In the genomic region with DNA sequence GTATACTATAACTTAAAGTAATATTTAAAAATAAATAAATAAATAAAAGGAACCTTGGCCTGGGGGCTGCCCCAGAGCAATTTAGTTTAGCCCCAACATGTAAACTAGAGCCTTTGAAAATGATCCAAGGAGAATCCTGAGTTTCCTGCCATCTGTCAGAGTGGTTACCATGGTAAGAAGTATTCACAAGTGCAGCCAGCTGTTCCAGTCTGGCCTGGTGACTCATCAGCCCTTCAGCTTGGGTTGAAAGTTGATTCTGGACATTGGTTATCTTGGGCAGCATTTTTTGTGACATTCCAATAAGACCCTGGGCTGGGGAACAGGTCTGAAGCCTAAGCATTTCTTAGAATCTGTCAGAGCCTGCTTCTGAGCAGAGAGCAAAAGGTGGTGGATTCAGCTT, we compare ENCODE assay signal across 12 cellular contexts.
DNase-seq lines count a peak whose midpoint lies in the region; ATAC-seq and TF ChIP-seq lines count a peak whose summit lies in the region.
"Had no signal": no experiment of that assay in that cellular context is flagged by ENCODE, and none has a peak within 500 bp of the region (broad histone marks: within the 10 kb centered on the region; RNA-seq: fewer than 3 reads in every experiment).

No MANE protein-coding gene starts in this region.

- H3K27ac ChIP-seq in right cardiac atrium (ENCODE audit: low read length) = no peak overlapping the region

- H3K27me3 ChIP-seq in right cardiac atrium (ENCODE audit: control insufficient read depth, insufficient read depth) = no peaks in the 10 kb centered on the region

- peaks cover 50 to 58% of the 10 kb centered on the region in 2 donors for H3K36me3 Mint-ChIP-seq in CD14-positive monocyte

- no peaks in the 10 kb centered on the region for H3K4me1 ChIP-seq in right cardiac atrium (ENCODE audit: control insufficient read depth, insufficient read depth, low read length)

- POLR2A ChIA-PET in HEK293T (lab: Yijun Ruan, JAX) = interaction anchor here (0.6 kb wide), 1 partner anchor 123 kb away, joined by 3 read pairs; no protein-coding TSS in a partner anchor

- in situ Hi-C loops in ACHN (cut with HindIII; ENCODE audit: low pct_ligation_motif_present, low pct_unique_long_range_greater_than_20kb, low sequenced_read_pairs) = no loop called here

- CTCF ChIA-PET in HEK293T (lab: Yijun Ruan, JAX) = interaction anchor here (0.5 to 1.5 kb wide), 3 partner anchors 17 to 1248 kb away, joined by 3 to 4 read pairs (median 3); no protein-coding TSS in a partner anchor

- no peaks in the 10 kb centered on the region for H3K9me3 ChIP-seq in right cardiac atrium (ENCODE audit: control insufficient read depth, low read length)
- H3K9me3 ChIP-seq: HAP-1 had no signal

- no peaks in the 10 kb centered on the region for H3K27me3 Mint-ChIP-seq in CD14-positive monocyte (ENCODE audit: low read depth in 3 of 3)

- H3K4me3 ChIP-seq in right cardiac atrium (ENCODE audit: low read length) = no peak overlapping the region
- H3K4me3 ChIP-seq: HAP-1 had no signal

- peak overlapping the region in 2 of 7 donors; percentile 23 to 35 for H3K27ac Mint-ChIP-seq in CD14-positive monocyte

- no peak for TF ChIP-seq CTCF in CD14-positive monocyte (IDR thresholded peaks at IDR 0.05)

- H3K9me3 Mint-ChIP-seq in CD14-positive monocyte = peaks cover 0 to 6% (median 0%) of the 10 kb centered on the region in 7 donors

- H3K4me1 Mint-ChIP-seq in CD14-positive monocyte = peaks cover 8% of the 10 kb centered on the region

- peak; percentile 74 for DNase-seq in ACHN
- DNase-seq in HS-5 (ENCODE audit: low read depth) = peak; percentile 64
- DNase-seq in right cardiac atrium = peak in 1 of 3 donors; percentile 29
- no peak for DNase-seq in central memory CD4-positive, alpha-beta T cell
- DNase-seq in HEK293T (ENCODE audit: extremely low spot score) = no peak
- DNase-seq in CD14-positive monocyte (ENCODE audit: low spot score) = no peak
- DNase-seq: activated CD4-positive, alpha-beta T cell treated with anti-CD3 and anti-CD28 coated beads, Interleukin-2, amount 50 U/mL, for 48 hours; Calu3; effector memory CD4-positive, alpha-beta T cell had no signal

- ATAC-seq in SK-N-SH treated with all-trans-retinoic acid at 6 μM for 48 hours (peak; percentile 88), right cardiac atrium (peak; percentile 48 to 69), GM18873 (IDR thresholded peaks at IDR 0.05; ENCODE audit: low FRiP score, unreplicated experiment) (no peak)

- intact Hi-C loops in right cardiac atrium (cut with DNase I) = no loop called here
- intact Hi-C loops in CD14-positive monocyte (cut with micrococcal nuclease) = no loop called here

- H3K4me3 Mint-ChIP-seq in CD14-positive monocyte = no peak overlapping the region

TF ChIP-seq in SK-N-SH treated with all-trans-retinoic acid at 6 μM for 48 hours, 23 proteins besides CTCF, POLR2A, EP300 and RAD21:
- TF ChIP-seq ZC3H10 (CRISPR knock-in tag; IDR thresholded peaks at IDR 0.05) = no peak
- TF ChIP-seq ZNF70 (CRISPR knock-in tag; IDR thresholded peaks at IDR 0.05) = no peak
- no peak for TF ChIP-seq ZFP3 (CRISPR knock-in tag; IDR thresholded peaks at IDR 0.05)
- no peak for TF ChIP-seq GLIS3 (CRISPR knock-in tag; IDR thresholded peaks at IDR 0.05)
- TF ChIP-seq CSDC2 (CRISPR knock-in tag; IDR thresholded peaks at IDR 0.05) = no peak
- TF ChIP-seq TOX (CRISPR knock-in tag; IDR thresholded peaks at IDR 0.05; ENCODE audit: borderline replicate concordance) = no peak
- no peak for TF ChIP-seq RARB (CRISPR knock-in tag; IDR thresholded peaks at IDR 0.05)
- TF ChIP-seq, protein P1, sequence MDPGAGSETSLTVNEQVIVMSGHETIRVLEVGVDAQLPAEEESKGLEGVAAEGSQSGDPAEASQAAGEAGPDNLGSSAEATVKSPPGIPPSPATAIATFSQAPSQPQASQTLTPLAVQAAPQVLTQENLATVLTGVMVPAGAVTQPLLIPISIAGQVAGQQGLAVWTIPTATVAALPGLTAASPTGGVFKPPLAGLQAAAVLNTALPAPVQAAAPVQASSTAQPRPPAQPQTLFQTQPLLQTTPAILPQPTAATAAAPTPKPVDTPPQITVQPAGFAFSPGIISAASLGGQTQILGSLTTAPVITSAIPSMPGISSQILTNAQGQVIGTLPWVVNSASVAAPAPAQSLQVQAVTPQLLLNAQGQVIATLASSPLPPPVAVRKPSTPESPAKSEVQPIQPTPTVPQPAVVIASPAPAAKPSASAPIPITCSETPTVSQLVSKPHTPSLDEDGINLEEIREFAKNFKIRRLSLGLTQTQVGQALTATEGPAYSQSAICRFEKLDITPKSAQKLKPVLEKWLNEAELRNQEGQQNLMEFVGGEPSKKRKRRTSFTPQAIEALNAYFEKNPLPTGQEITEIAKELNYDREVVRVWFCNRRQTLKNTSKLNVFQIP (CRISPR knock-in tag; IDR thresholded peaks at IDR 0.05; ENCODE audit: borderline replicate concordance, low read depth) = no peak
- TF ChIP-seq ZNF8 (CRISPR knock-in tag; IDR thresholded peaks at IDR 0.05) = no peak
- TF ChIP-seq, protein P2, sequence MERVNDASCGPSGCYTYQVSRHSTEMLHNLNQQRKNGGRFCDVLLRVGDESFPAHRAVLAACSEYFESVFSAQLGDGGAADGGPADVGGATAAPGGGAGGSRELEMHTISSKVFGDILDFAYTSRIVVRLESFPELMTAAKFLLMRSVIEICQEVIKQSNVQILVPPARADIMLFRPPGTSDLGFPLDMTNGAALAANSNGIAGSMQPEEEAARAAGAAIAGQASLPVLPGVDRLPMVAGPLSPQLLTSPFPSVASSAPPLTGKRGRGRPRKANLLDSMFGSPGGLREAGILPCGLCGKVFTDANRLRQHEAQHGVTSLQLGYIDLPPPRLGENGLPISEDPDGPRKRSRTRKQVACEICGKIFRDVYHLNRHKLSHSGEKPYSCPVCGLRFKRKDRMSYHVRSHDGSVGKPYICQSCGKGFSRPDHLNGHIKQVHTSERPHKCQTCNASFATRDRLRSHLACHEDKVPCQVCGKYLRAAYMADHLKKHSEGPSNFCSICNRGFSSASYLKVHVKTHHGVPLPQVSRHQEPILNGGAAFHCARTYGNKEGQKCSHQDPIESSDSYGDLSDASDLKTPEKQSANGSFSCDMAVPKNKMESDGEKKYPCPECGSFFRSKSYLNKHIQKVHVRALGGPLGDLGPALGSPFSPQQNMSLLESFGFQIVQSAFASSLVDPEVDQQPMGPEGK (CRISPR knock-in tag; IDR thresholded peaks at IDR 0.05; ENCODE audit: borderline replicate concordance) = no peak

TF ChIP-seq in HEK293T, 16 proteins besides CTCF, POLR2A, EP300 and RAD21:
- TF ChIP-seq L3MBTL2 (conservative IDR thresholded peaks at IDR 0.05) (no peak), CTBP1 (IDR thresholded peaks at IDR 0.05; ENCODE audit: borderline replicate concordance) (no peak), BHLHE40 (IDR thresholded peaks at IDR 0.05; ENCODE audit: borderline replicate concordance) (no peak), ELF4 (IDR thresholded peaks at IDR 0.05) (no peak), SP1 (IDR thresholded peaks at IDR 0.05) (no peak)

Comparison
In these comparisons a context has a peak if more than half of its experiments do, and no peak if none do; other contexts are left out.
1. DNase-seq: peak in ACHN (single experiment) and HS-5 (single experiment); none in central memory CD4-positive, alpha-beta T cell (single experiment), HEK293T (single experiment) and CD14-positive monocyte (single experiment).